Comparison of ENCODE assay signal across 1 cellular context in genomic region chr11:67040147-67040546, GRCh38.
TF ChIP-seq lines count a peak whose summit lies in the region.

No MANE protein-coding gene starts in this region.

TF ChIP-seq in WTC11, 78 proteins besides CTCF, POLR2A, EP300 and RAD21 (continued from another document):
- no peak for TF ChIP-seq E2F4 (CRISPR knock-in tag; IDR thresholded peaks at IDR 0.05; ENCODE audit: borderline replicate concordance, low read depth)
- no peak for TF ChIP-seq SMAD3 (CRISPR knock-in tag; IDR thresholded peaks at IDR 0.05; ENCODE audit: borderline replicate concordance)
- TF ChIP-seq ZNF396 (CRISPR knock-in tag; IDR thresholded peaks at IDR 0.05; ENCODE audit: borderline replicate concordance), result no peak
